ENCODE assay signal across 8 cellular contexts in the genomic region with DNA sequence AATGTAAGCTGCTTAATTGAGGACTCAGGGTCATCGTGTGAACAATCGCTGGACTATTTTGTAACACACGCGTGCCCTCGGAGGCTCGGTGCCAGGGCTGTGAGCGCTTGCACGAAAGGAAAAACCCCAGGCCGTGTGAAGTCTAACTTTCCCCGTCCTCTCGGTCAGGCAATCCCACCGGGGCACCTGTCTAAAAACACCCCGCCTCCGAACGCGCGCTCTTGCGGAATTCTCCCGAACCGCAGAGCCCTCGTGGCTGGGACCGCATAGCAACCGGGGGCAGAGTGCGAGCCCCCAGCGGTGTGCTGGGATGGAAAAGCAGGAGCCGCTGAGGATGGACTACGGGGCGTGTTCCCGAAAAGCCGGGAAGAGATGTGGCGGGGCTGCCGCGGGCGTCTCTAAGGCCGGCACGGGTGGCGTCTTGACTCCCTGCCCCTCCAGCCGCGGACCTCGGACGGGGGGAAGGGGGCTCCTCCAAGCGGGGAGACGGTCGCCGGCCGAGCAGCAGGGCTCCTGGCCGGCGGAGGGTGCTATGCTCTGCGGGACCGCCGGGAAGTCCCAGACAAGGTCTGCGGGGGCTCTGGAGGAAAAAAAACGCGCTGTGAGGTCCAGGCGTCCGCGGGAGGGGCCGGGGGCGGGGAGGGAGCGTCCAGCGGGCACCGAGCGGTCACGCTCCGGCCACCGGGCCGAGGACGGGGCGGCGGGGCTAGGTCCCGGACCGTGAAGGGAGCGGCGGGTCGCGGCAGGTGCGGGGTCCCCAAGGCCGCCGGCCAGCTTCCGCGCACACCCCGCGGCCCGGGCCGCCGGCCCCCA. TPM values are rescaled to one million over a fixed set of nuclear protein-coding genes. Genes with fewer than 3 reads are reported as not detected.
DNase-seq lines count a peak whose midpoint lies in the region; ATAC-seq, FAIRE-seq and TF ChIP-seq lines count a peak whose summit lies in the region.

No MANE protein-coding gene starts in this region.

- no peaks in the 10 kb centered on the region for H3K36me3 ChIP-seq in Caco-2 (ENCODE audit: control insufficient read depth, insufficient read depth, low read length)
- H3K36me3 ChIP-seq in GM12878 (ENCODE audit: control insufficient read depth in 2 of 2, insufficient read depth in 2 of 2, low read length in 1 of 2): peaks cover 0 to 3% of the 10 kb centered on the region in 2 experiments; a peak in 1 of 4 replicates

- no peaks in the 10 kb centered on the region for H4K20me1 ChIP-seq in GM12878 (ENCODE audit: control insufficient read depth, insufficient read depth)

- H3K4me1 Mint-ChIP-seq in Caco-2 (ENCODE audit: low read depth, unreplicated experiment): peaks cover 22% of the 10 kb centered on the region
- peaks cover 15% of the 10 kb centered on the region for H3K4me1 Mint-ChIP-seq in T-helper 2 cell treated with Interferon-gamma antibody and Interleukin-4, amounts not matched to agents 5 μg/mL and 100 μg/mL, for 36 hours (ENCODE audit: low read depth)

- H3K9me3 Mint-ChIP-seq in Caco-2 (ENCODE audit: unreplicated experiment): no peaks in the 10 kb centered on the region
- no peaks in the 10 kb centered on the region for H3K9me3 Mint-ChIP-seq in T-helper 2 cell treated with Interferon-gamma antibody and Interleukin-4, amounts not matched to agents 5 μg/mL and 100 μg/mL, for 36 hours

- in situ Hi-C loops in GM12878 (cut with MboI): no loop called here

- no peak for TF ChIP-seq RAD21 in GM12878 (IDR thresholded peaks at IDR 0.05; ENCODE audit: insufficient read depth, low read depth, low read length)

- H3K27ac ChIP-seq in GM12878 (ENCODE audit: control insufficient read depth, insufficient read depth): peak overlapping the region; percentile 96
- peak overlapping the region; percentile 88 to 99 (median 95) for H3K27ac ChIP-seq in skin epidermis

- CTCF ChIA-PET in Caco-2 (lab: Charles Lee): interaction anchor here (0.6 to 1.0 kb wide), 2 partner anchors 108 to 264 kb away, joined by 7 read pairs; no protein-coding TSS in a partner anchor
- CTCF ChIA-PET in GM12878 (lab: Yijun Ruan, JAX): interaction anchor here (0.7 to 3.6 kb wide), 5 partner anchors 23 to 142 kb away, joined by 3 to 22 read pairs (median 3); no protein-coding TSS in a partner anchor

- ATAC-seq in GM19438 (IDR thresholded peaks at IDR 0.05; ENCODE audit: low read depth, unreplicated experiment) (peak; percentile 31), GM12878 (peak; percentile 53)

- peak overlapping the region; percentile 55 for H2AFZ ChIP-seq in GM12878 (ENCODE audit: control insufficient read depth, low read depth, low read length)

- peak overlapping the region; percentile 95 for H3K9ac ChIP-seq in GM12878 (ENCODE audit: control insufficient read depth, insufficient read depth, low read length)

- BruUV-seq in Caco-2 (replicated peaks; lab: Mats Ljungman, UMichigan) (no TSS peak), GM12878 (replicated peaks; lab: Mats Ljungman, UMichigan) (no TSS peak)

- peak overlapping the region; percentile 85 for H3K4me3 Mint-ChIP-seq in Caco-2 (ENCODE audit: unreplicated experiment)
- peak overlapping the region; percentile 82 for H3K4me3 Mint-ChIP-seq in T-helper 2 cell treated with Interferon-gamma antibody and Interleukin-4, amounts not matched to agents 5 μg/mL and 100 μg/mL, for 36 hours

- H3K27ac Mint-ChIP-seq in Caco-2 (ENCODE audit: unreplicated experiment): peak overlapping the region; percentile 98
- H3K27ac Mint-ChIP-seq in T-helper 2 cell treated with Interferon-gamma antibody and Interleukin-4, amounts not matched to agents 5 μg/mL and 100 μg/mL, for 36 hours: peak overlapping the region; percentile 79

- H3K27me3 ChIP-seq in Caco-2 (replicated peaks; ENCODE audit: control insufficient read depth, insufficient read depth, low read length) (no peaks in the 10 kb centered on the region), GM12878 (replicated peaks in 1 of 2; ENCODE audit: control insufficient read depth in 2 of 2, insufficient read depth in 2 of 2, low read length in 1 of 2) (no peaks in the 10 kb centered on the region)

- RAD21 ChIA-PET in GM12878 (lab: Charles Lee; ENCODE audit: unreplicated experiment): interaction anchor here (1.0 to 2.9 kb wide), 7 partner anchors 8 to 146 kb away, joined by 3 to 14 read pairs (median 4); no protein-coding TSS in a partner anchor

- 0 out of 2 replicates have a peak, but pooled peaks have one; percentile 9 for TF ChIP-seq POLR2A in GM12878 (IDR thresholded peaks at IDR 0.05; ENCODE audit: low read depth, low read length)

- H3K4me3 ChIP-seq in Caco-2 (ENCODE audit: low read depth, low read length) (peak overlapping the region; percentile 80), GM12878 (peak overlapping the region; percentile 81), iPS-18c (ENCODE audit: insufficient read depth, low read depth, low read length) (peak overlapping the region; percentile 94), skin epidermis (peak overlapping the region; percentile 75 to 99 (median 96))

- H3K27me3 Mint-ChIP-seq in Caco-2 (ENCODE audit: insufficient read depth, unreplicated experiment): no peaks in the 10 kb centered on the region
- peaks cover 18% of the 10 kb centered on the region for H3K27me3 Mint-ChIP-seq in T-helper 2 cell treated with Interferon-gamma antibody and Interleukin-4, amounts not matched to agents 5 μg/mL and 100 μg/mL, for 36 hours (ENCODE audit: low read depth)

- SMC1A ChIA-PET in GM12878 (lab: Charles Lee; ENCODE audit: uncharacterized antibody, unreplicated experiment): interaction anchor here (0.8 to 1.9 kb wide), 6 partner anchors 57 to 129 kb away, joined by 3 to 7 read pairs (median 3); no protein-coding TSS in a partner anchor

- POLR2A ChIA-PET in Caco-2 (lab: Charles Lee): interaction anchor here (0.6 to 0.9 kb wide), 2 partner anchors 88 to 192 kb away, joined by 3 to 19 read pairs; no protein-coding TSS in a partner anchor
- POLR2A ChIA-PET in GM12878 (lab: Charles Lee): interaction anchor here (0.5 to 2.1 kb wide), 7 partner anchors 55 to 241 kb away, joined by 3 to 13 read pairs (median 3); no protein-coding TSS in a partner anchor

- FAIRE-seq in GM12878 (lab: Jason Lieb, UNC): no peak

- DNase-seq in Caco-2 (peak; percentile 65 to 70), HT-29 (ENCODE audit: low spot score) (peak; percentile 48), GM12878 (ENCODE audit: low read depth, low spot score) (no peak), HPDE6-E6E7 (ENCODE audit: extremely low spot score) (no peak)
- DNase-seq in T-helper 2 cell treated with Interferon-gamma antibody and Interleukin-4, amounts not matched to agents 5 μg/mL and 100 μg/mL, for 36 hours (ENCODE audit: low spot score): peak; percentile 51

- H3K79me2 ChIP-seq in GM12878 (ENCODE audit: control insufficient read depth, insufficient read depth, low read length): peaks cover 51% of the 10 kb centered on the region

- H3K4me1 ChIP-seq in Caco-2 (peaks cover 4% of the 10 kb centered on the region; the same call in 1 of the 2 replicates), GM12878 (ENCODE audit: control insufficient read depth, insufficient read depth, low read length) (peaks cover 5% of the 10 kb centered on the region)

- WGBS in GM12878 (ENCODE audit: insufficient coverage, insufficient replicate concordance, low lambda C conversion rate, missing lambda C conversion rate): under 1% methylated on average over 70 of the region's 86 CpGs

- peak; percentile 56 to 64; a peak in 3 of 4 replicates for TF ChIP-seq EP300 in GM12878 (IDR thresholded peaks at IDR 0.05; ENCODE audit: borderline replicate concordance in 1 of 2, control insufficient read depth in 1 of 2, low read depth in 2 of 2, low read length in 2 of 2)

- no peaks in the 10 kb centered on the region for H3K9me3 ChIP-seq in Caco-2
- no peaks in the 10 kb centered on the region; the same call in 2 of the 3 replicates for H3K9me3 ChIP-seq in GM12878 (replicated peaks; ENCODE audit: control insufficient read depth, insufficient read depth, low read length)
- no peaks in the 10 kb centered on the region for H3K9me3 ChIP-seq in iPS-18c (ENCODE audit: control insufficient read depth, insufficient read depth, low read length)

- H3K4me2 ChIP-seq in GM12878 (ENCODE audit: control insufficient read depth, insufficient read depth): peak overlapping the region; percentile 85

- intact Hi-C loops in Caco-2 (cut with micrococcal nuclease; ENCODE audit: unreplicated experiment) (loop anchor here (1.0 kb wide), 1 partner anchor 108 kb away; no protein-coding TSS in a partner anchor), GM12878 (cut with micrococcal nuclease; ENCODE audit: unreplicated experiment) (loop anchor here (5.0 to 10.0 kb wide), 2 partner anchors 132 to 644 kb away; a partner anchor contains a TSS)

- H3K36me3 Mint-ChIP-seq in Caco-2 (ENCODE audit: insufficient read depth, unreplicated experiment): peaks cover 43% of the 10 kb centered on the region
- peaks cover 13% of the 10 kb centered on the region for H3K36me3 Mint-ChIP-seq in T-helper 2 cell treated with Interferon-gamma antibody and Interleukin-4, amounts not matched to agents 5 μg/mL and 100 μg/mL, for 36 hours (ENCODE audit: low read depth)

- TF ChIP-seq CTCF in Caco-2 (IDR thresholded peaks at IDR 0.05; ENCODE audit: insufficient read depth in 1 of 2, low read depth in 1 of 2, low read length in 1 of 2, severe bottlenecking in 1 of 2, unreplicated experiment in 1 of 2) (peak; percentile 17 to 39), GM12878 (IDR thresholded peaks at IDR 0.05 in 2 of 3, conservative IDR thresholded peaks at IDR 0.05 in 1 of 3; ENCODE audit: control insufficient read depth in 2 of 3, extremely low read depth in 1 of 3, insufficient read depth in 1 of 3, low read depth in 3 of 3, low read length in 3 of 3) (peak in 1 of 3 experiments; percentile 11; a peak in 1 of 6 replicates)

RNA-seq across cellular contexts. Expression of a gene that starts 0.9 kb away (rescaled TPM):
- total RNA-seq in Caco-2 (2022) (21.4 and 23.3 TPM in 2 replicates), GM12878 (2014; rRNA removed) (8.5 and 9.8 TPM in 2 replicates), GM12878 (2014; rRNA removed; fragmentation: Illumina TruSeq; extraction: Trizol) (13.1 and 13.4 TPM in 2 replicates), GM12878 (2021) (17.9 and 21.6 TPM in 2 replicates)
- 7.5 and 11.8 TPM in 2 replicates for total RNA-seq in HT-29 (2014; rRNA removed; shearing (Covaris generic))
- total RNA-seq in GM12878 (2013; cell fraction: nucleolus; rRNA removed): 28.7 and 28.9 TPM in 2 replicates
- 6.1 TPM for polyA plus RNA-seq in GM12878 (2011; ENCODE audit: low read depth)
- polyA plus RNA-seq in GM12878 (2011; rRNA removed) (9.1 and 9.6 TPM in 2 replicates), GM12878 (2014; fragmentation: Illumina TruSeq; extraction: Trizol) (12.6 and 12.7 TPM in 2 replicates), GM12878 (2014; fragmentation: Nextera tagmentation; extraction: Ambion mirVana) (1 to 10 TPM; 1.8 to 2.3 TPM), GM12878 (2014; rRNA removed) (6.3 and 7.0 TPM in 2 replicates), GM12878 (2016; fragmentation: Nextera tagmentation; extraction: Ambion mirVana) (10 to 100 TPM; 11.3 to 13.9 TPM)
- 5.7 and 11.2 TPM in 2 replicates for polyA plus RNA-seq in GM12878 (2011; cell fraction: cytosol; rRNA removed)
- polyA plus RNA-seq in GM12878 (2011; cell fraction: nucleus; rRNA removed): 12.9 and 18.3 TPM in 2 replicates
- polyA plus RNA-seq in GM12878 (2012): 9.1 and 9.6 TPM in 2 replicates
- 14.7 and 15.7 TPM in 2 replicates for polyA minus RNA-seq in GM12878 (2011; rRNA and poly(A)+ RNA removed)
- polyA minus RNA-seq in GM12878 (2011; cell fraction: cytosol; rRNA and poly(A)+ RNA removed): 6.4 and 8.6 TPM in 2 replicates
- polyA minus RNA-seq in GM12878 (2011; cell fraction: nucleus; rRNA and poly(A)+ RNA removed): 10.8 and 12.8 TPM in 2 replicates

RNA-seq across cellular contexts. Expression of a gene that starts 55.4 kb away (rescaled TPM):
- 12.6 and 13.5 TPM in 2 replicates for total RNA-seq in Caco-2 (2022)
- total RNA-seq in HT-29 (2014; rRNA removed; shearing (Covaris generic)): 10.6 and 17.9 TPM in 2 replicates
- total RNA-seq in GM12878 (2013; cell fraction: nucleolus; rRNA removed): 193 and 225 TPM in 2 replicates
- 13.0 and 13.7 TPM in 2 replicates for total RNA-seq in GM12878 (2014; rRNA removed)
- total RNA-seq in GM12878 (2014; rRNA removed; fragmentation: Illumina TruSeq; extraction: Trizol): 8.3 and 10.9 TPM in 2 replicates
- total RNA-seq in GM12878 (2021): 11.2 and 11.6 TPM in 2 replicates
- polyA plus RNA-seq in GM12878 (2011; ENCODE audit: low read depth): 4.4 TPM
- polyA plus RNA-seq in GM12878 (2011; rRNA removed): 26.9 and 30.9 TPM in 2 replicates
- polyA plus RNA-seq in GM12878 (2011; cell fraction: cytosol; rRNA removed): 22.6 and 26.7 TPM in 2 replicates
- polyA plus RNA-seq in GM12878 (2011; cell fraction: nucleus; rRNA removed): 59.4 and 76.9 TPM in 2 replicates
- 7.7 and 13.4 TPM in 2 replicates for polyA plus RNA-seq in GM12878 (2012)
- polyA plus RNA-seq in GM12878 (2014; fragmentation: Illumina TruSeq; extraction: Trizol): 8.8 and 9.3 TPM in 2 replicates
- 1 to 10 TPM; 2.2 to 2.9 TPM for polyA plus RNA-seq in GM12878 (2014; fragmentation: Nextera tagmentation; extraction: Ambion mirVana)
- polyA plus RNA-seq in GM12878 (2014; rRNA removed): 9.9 and 11.1 TPM in 2 replicates
- polyA plus RNA-seq in GM12878 (2016; fragmentation: Nextera tagmentation; extraction: Ambion mirVana): 1 to 10 TPM; 2.5 to 4.9 TPM
- 57.2 and 71.5 TPM in 2 replicates for polyA minus RNA-seq in GM12878 (2011; rRNA and poly(A)+ RNA removed)
- polyA minus RNA-seq in GM12878 (2011; cell fraction: cytosol; rRNA and poly(A)+ RNA removed): 9.8 and 11.5 TPM in 2 replicates
- polyA minus RNA-seq in GM12878 (2011; cell fraction: nucleus; rRNA and poly(A)+ RNA removed): 29.0 and 42.4 TPM in 2 replicates

Comparison
In these comparisons a context has a peak if more than half of its experiments do, and no peak if none do; other contexts are left out.
1. DNase-seq: peak in Caco-2 (2 of 2), HT-29 (single experiment) and T-helper 2 cell treated with Interferon-gamma antibody and Interleukin-4, amounts not matched to agents 5 μg/mL and 100 μg/mL, for 36 hours (single experiment); none in GM12878 (single experiment) and HPDE6-E6E7 (single experiment).
2. Peak in every context shown above with its lines, with median percentiles within 50 percentile points of each other: H3K4me3 ChIP-seq.